19 cellular contexts compared by ENCODE assay signal in the genomic region with DNA sequence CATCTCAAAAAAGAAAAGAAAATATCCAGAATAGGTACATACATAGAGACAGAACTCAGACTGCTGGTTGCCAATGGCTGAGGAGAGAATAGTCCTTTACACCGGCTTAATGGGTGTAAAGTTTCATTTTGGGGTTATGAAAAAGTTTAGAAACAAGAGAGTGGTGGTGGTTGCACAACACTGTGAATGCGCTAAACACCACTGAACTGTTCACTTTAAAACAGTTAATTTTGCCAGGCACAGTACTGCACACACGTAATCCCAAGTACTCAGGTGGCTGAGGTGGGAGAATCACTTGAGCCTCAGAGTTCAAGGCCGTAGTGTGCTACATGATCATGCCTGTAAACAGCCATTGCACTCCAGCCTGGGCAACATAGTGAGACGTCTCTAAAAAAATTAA.
"Had no signal": no experiment of that assay in that cellular context is flagged by ENCODE, and none has a peak within 500 bp of the region (broad histone marks: within the 10 kb centered on the region; RNA-seq: fewer than 3 reads in every experiment).

No MANE protein-coding gene starts in this region.

- DNase-seq: activated CD4-positive, alpha-beta T cell treated with anti-CD3 and anti-CD28 coated beads, Interleukin-2, amount 50 U/mL, for 48 hours; activated CD4-positive, CD25-positive, alpha-beta regulatory T cell treated with anti-CD3 and anti-CD28 coated beads, Interleukin-2, amount 50 U/mL, for 72 hours; activated gamma-delta T cell; activated T-cell treated with anti-CD3 and anti-CD28 coated beads, Interleukin-2, amount 50 U/mL, for 48 hours; anterior cingulate cortex; dorsolateral prefrontal cortex; natural killer cell; occipital lobe; spleen; stimulated activated CD4-positive, alpha-beta T cell treated with anti-CD3 and anti-CD28 coated beads, Interleukin-1b, Interleukin-23, amount 100 ng/mL, for 48 hours; substantia nigra; transverse colon had no signal

- H3K9me3 ChIP-seq: breast epithelium, prostate gland, spleen, transverse colon had no signal

- H3K4me3 ChIP-seq: breast epithelium, dorsolateral prefrontal cortex, prostate gland, spleen, transverse colon had no signal

- H3K27ac ChIP-seq: breast epithelium, dorsolateral prefrontal cortex, prostate gland, spleen, transverse colon had no signal

- H3K27me3 Mint-ChIP-seq: activated naive CD8-positive, alpha-beta T cell; stimulated activated memory B cell treated with anti-CD40 and anti-IgM and Interleukin-4, amounts not matched to agents 10 μg/mL and 1 μg/mL and 100 μg/mL, for 72 hours had no signal

- H3K4me1 ChIP-seq: breast epithelium, prostate gland had no signal

- H3K4me3 Mint-ChIP-seq: activated naive CD8-positive, alpha-beta T cell; natural killer cell; stimulated activated memory B cell treated with anti-CD40 and anti-IgM and Interleukin-4, amounts not matched to agents 10 μg/mL and 1 μg/mL and 100 μg/mL, for 72 hours had no signal

- H3K9me3 Mint-ChIP-seq: natural killer cell; stimulated activated memory B cell treated with anti-CD40 and anti-IgM and Interleukin-4, amounts not matched to agents 10 μg/mL and 1 μg/mL and 100 μg/mL, for 72 hours had no signal

- H3K27me3 ChIP-seq: breast epithelium, dorsolateral prefrontal cortex, spleen, transverse colon had no signal

- FAIRE-seq: endothelial cell of umbilical vein, frontal cortex had no signal

- H3K27ac Mint-ChIP-seq: activated naive CD8-positive, alpha-beta T cell; stimulated activated memory B cell treated with anti-CD40 and anti-IgM and Interleukin-4, amounts not matched to agents 10 μg/mL and 1 μg/mL and 100 μg/mL, for 72 hours had no signal

- ATAC-seq: sciatic nerve; stimulated activated memory B cell treated with anti-CD40 and anti-IgM and Interleukin-4, amounts not matched to agents 10 μg/mL and 1 μg/mL and 100 μg/mL, for 72 hours had no signal

- H3K36me3 ChIP-seq: breast epithelium, prostate gland, transverse colon had no signal

- H3K36me3 Mint-ChIP-seq: natural killer cell had no signal
